1 cellular context compared by ENCODE assay signal in genomic region chr1:190904091-190904695, GRCh38.
TF ChIP-seq lines count a peak whose summit lies in the region.

No MANE protein-coding gene starts in this region.

TF ChIP-seq in SK-N-SH, 30 proteins besides CTCF, POLR2A, EP300 and RAD21 (continued from another document):
- no peak for TF ChIP-seq FOXJ3 (CRISPR knock-in tag; IDR thresholded peaks at IDR 0.05)
- TF ChIP-seq EZH2phosphoT487 (IDR thresholded peaks at IDR 0.05; ENCODE audit: borderline replicate concordance, low read depth), result no peak
